ENCODE assay signal across 8 cellular contexts in the genomic region with DNA sequence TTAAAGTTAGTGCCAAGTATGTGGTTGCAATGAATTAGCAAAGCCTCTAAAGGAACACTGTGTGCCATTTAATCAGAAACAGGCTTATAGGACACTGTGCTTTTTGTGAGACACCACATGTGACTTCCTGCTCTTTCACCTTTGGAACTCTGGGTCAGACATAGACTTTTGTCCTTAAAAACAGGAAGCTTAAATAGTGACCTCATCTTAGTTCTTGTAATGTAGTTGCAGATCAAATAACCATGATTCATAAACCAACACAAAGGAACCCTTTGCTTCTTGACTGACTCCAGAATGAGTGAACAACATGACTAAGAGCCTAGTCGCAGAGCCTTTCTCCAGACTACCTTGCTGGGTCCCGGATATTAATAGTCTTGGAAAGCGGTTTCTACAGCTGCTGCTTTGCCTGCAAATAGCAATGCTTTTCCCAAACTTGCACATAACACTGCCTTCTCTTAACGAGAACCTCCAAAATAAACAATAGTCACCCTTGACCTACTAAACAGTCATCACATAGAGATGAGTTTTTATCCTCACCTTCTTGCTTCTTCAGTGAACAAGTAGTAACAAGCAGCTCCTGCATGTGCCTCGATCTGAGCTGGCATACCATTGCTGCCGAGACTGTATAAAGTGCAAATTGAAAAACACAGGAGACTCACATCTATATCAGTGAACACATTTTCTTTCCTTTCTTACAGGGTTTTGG.
DNase-seq lines count a peak whose midpoint lies in the region; ATAC-seq, FAIRE-seq and TF ChIP-seq lines count a peak whose summit lies in the region.
"Not testable (repeated sequence)": the region's sequence is repeated elsewhere in the genome, so short reads cannot be mapped to it uniquely, and the experiment has no call there.

No MANE protein-coding gene starts in this region.

- FAIRE-seq in astrocyte (lab: Jason Lieb, UNC); pancreas (lab: Jason Lieb, UNC): not testable (repeated sequence)

- peak overlapping the region; percentile 96 for H3K27ac Mint-ChIP-seq in astrocyte (ENCODE audit: unreplicated experiment)

- H4K20me1 ChIP-seq in astrocyte (ENCODE audit: insufficient read depth, low read length), result not testable (repeated sequence)

- not testable (repeated sequence) for TF ChIP-seq CTCF in astrocyte (IDR thresholded peaks at IDR 0.05; ENCODE audit: insufficient read depth, low read depth, low read length); pancreas (IDR thresholded peaks at IDR 0.05)

- peak overlapping the region; percentile 67 for H3K9ac ChIP-seq in astrocyte (ENCODE audit: low read length)

- H3K27me3 ChIP-seq in astrocyte (ENCODE audit: insufficient read depth, low read length); esophagus (ENCODE audit: control insufficient read depth in 1 of 2, insufficient read depth in 2 of 2, low read length in 2 of 2); pancreas: not testable (repeated sequence)

- H3K4me3 ChIP-seq in astrocyte (ENCODE audit: insufficient read depth, low read depth, low read length), result peak overlapping the region; percentile 11
- H3K4me3 ChIP-seq in esophagus (ENCODE audit: low read depth in 1 of 2, low read length in 2 of 2); pancreas: not testable (repeated sequence)

- peak overlapping the region; percentile 61 for H3K4me2 ChIP-seq in astrocyte (ENCODE audit: low read length)

- not testable (repeated sequence) for H3K27me3 Mint-ChIP-seq in astrocyte (ENCODE audit: low read depth, unreplicated experiment)

- 31 to 43% methylated on average over 4 to 5 of the region's 6 CpGs for WGBS in esophagus, 2 donors
- 65 to 72% methylated on average over 4 to 5 of the region's 6 CpGs for WGBS in pancreas, 2 donors

- H2AFZ ChIP-seq in astrocyte (ENCODE audit: low read depth, low read length), result not testable (repeated sequence)

- H3K79me2 ChIP-seq in astrocyte (ENCODE audit: insufficient read depth, low read length), result not testable (repeated sequence)

- not testable (repeated sequence) for H3K4me3 Mint-ChIP-seq in astrocyte (ENCODE audit: unreplicated experiment)

- DNase-seq in CD1c-positive myeloid dendritic cell (ENCODE audit: extremely low spot score) (peak; percentile 5), LoVo (ENCODE audit: low spot score) (peak; percentile 23), astrocyte (ENCODE audit: low read depth) (peak; percentile 85), iris pigment epithelial cell (ENCODE audit: low read depth) (peak; percentile 70), superior temporal gyrus (ENCODE audit: extremely low spot score) (peak; percentile 3)
- DNase-seq in activated CD4-positive, alpha-beta T cell treated with anti-CD3 and anti-CD28 coated beads for 48 hours, result peak; percentile 20
- not testable (repeated sequence) for DNase-seq in pancreas

- H3K36me3 ChIP-seq in astrocyte (ENCODE audit: insufficient read depth, low read length); esophagus (ENCODE audit: control insufficient read depth in 2 of 2, insufficient read depth in 2 of 2, low read length in 1 of 2); pancreas: not testable (repeated sequence)

- intact Hi-C loops in pancreas (cut with DNase I), result not testable (repeated sequence)

- H3K36me3 Mint-ChIP-seq in astrocyte (ENCODE audit: low read depth, unreplicated experiment), result not testable (repeated sequence)

- not testable (repeated sequence) for H3K4me1 Mint-ChIP-seq in astrocyte (ENCODE audit: low read depth, unreplicated experiment)

- H3K9me3 Mint-ChIP-seq in astrocyte (ENCODE audit: unreplicated experiment), result not testable (repeated sequence)

- not testable (repeated sequence) for H3K9me3 ChIP-seq in astrocyte (ENCODE audit: insufficient read depth, low read depth, low read length); esophagus (ENCODE audit: control insufficient read depth in 2 of 2, insufficient read depth in 1 of 2, low read depth in 1 of 2, low read length in 1 of 2); pancreas

- H3K27ac ChIP-seq in astrocyte (ENCODE audit: low read depth, low read length) (peak overlapping the region; percentile 69), esophagus (ENCODE audit: low read depth in 2 of 2, low read length in 1 of 2) (peak overlapping the region; percentile 46 to 85), pancreas (peak overlapping the region; percentile 54 to 69 (median 60))

- not testable (repeated sequence) for H3K4me1 ChIP-seq in astrocyte (ENCODE audit: insufficient read depth, low read length); esophagus (ENCODE audit: control insufficient read depth in 2 of 2, insufficient read depth in 2 of 2, low read length in 1 of 2); pancreas

- not testable (repeated sequence) for ATAC-seq in pancreas
